In the genomic region with DNA sequence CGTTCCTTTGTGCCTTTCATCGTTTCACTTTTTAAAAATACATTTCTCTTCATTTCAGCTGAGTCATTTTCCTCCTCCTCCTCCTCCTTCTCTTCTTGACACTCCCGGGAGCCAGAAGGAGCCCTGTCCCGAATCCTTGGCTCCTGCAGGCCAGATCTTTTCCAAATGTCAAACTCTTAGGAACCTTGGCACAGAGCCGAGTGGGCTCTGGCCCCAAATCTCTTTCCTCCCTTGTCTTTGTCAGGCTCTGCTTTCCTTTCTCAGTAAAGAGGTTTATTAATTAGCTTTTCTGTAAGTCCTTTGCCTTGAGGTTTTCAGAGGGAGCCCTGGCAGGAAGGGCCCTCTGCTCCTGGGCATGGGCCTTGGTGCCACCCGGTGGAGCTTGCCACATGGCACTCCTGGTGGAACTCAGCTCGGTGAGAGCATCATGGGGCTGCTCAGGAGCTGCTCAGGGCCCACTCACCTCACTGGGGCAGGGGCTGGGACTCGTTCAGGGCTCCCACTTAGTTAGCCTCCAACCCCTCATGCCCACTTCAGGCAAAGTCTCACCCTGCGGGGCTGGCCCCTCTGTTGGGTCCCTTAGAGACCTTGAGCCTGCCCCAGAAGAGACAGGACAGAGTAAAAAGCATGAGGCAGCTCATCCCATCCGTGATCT, we compare ENCODE assay signal across 14 cellular contexts. TPM values are rescaled to one million over a fixed set of nuclear protein-coding genes. Genes with fewer than 3 reads are reported as not detected.
DNase-seq lines count a peak whose midpoint lies in the region; ATAC-seq, FAIRE-seq and TF ChIP-seq lines count a peak whose summit lies in the region.
"Had no signal": no experiment of that assay in that cellular context is flagged by ENCODE, and none has a peak within 500 bp of the region (broad histone marks: within the 10 kb centered on the region; RNA-seq: fewer than 3 reads in every experiment).

No MANE protein-coding gene starts in this region.

- TF ChIP-seq CTCF in C4-2B (conservative IDR thresholded peaks at IDR 0.05) (no peak), MCF 10A (IDR thresholded peaks at IDR 0.05; ENCODE audit: unreplicated experiment) (no peak), HepG2 (CRISPR knock-in tag; IDR thresholded peaks at IDR 0.05) (no peak), smooth muscle cell (IDR thresholded peaks at IDR 0.05; ENCODE audit: borderline replicate concordance, insufficient read depth, poor library complexity, severe bottlenecking) (no peak)

- H3K4me2 ChIP-seq in HepG2 (ENCODE audit: low read depth, low read length): no peak overlapping the region; the same call in 1 of the 2 replicates
- H3K4me2 ChIP-seq in smooth muscle cell: no peak overlapping the region

- WGBS in HepG2 (ENCODE audit: low lambda C conversion rate): 66% methylated on average over 10 of the region's 10 CpGs
- WGBS in smooth muscle cell (ENCODE audit: low lambda C conversion rate): 75% methylated on average over 10 of the region's 10 CpGs

- H3K27me3 ChIP-seq in HepG2 (ENCODE audit: control insufficient read depth in 1 of 2, insufficient read depth in 2 of 2, low read length in 2 of 2) (no peaks in the 10 kb centered on the region), smooth muscle cell (ENCODE audit: low read depth) (no peaks in the 10 kb centered on the region)

- ATAC-seq in HepG2 (peak; percentile 20; the same call in 2 of the 3 replicates), HG03520 (IDR thresholded peaks at IDR 0.05; ENCODE audit: unreplicated experiment) (no peak)
- ATAC-seq: CD8-positive, alpha-beta T cell had no signal

- no peak for TF ChIP-seq RAD21 in HepG2 (CRISPR knock-in tag; IDR thresholded peaks at IDR 0.05)

- POLR2A ChIA-PET in MCF 10A (lab: Yijun Ruan, JAX) (interaction anchor here (0.6 to 7.5 kb wide), 3 partner anchors 17 to 327 kb away, joined by 3 to 60 read pairs (median 6); partner anchors contain the start of genes ATP6V0E1 and STC2), HepG2 (lab: Yijun Ruan, JAX) (interaction anchor here (1.4 to 3.2 kb wide), 4 partner anchors 11 to 20 kb away, joined by 4 to 20 read pairs (median 6); partner anchors contain the start of gene STC2)

- no peak for TF ChIP-seq EP300 in HepG2 (IDR thresholded peaks at IDR 0.05; ENCODE audit: low read depth in 2 of 2, low read length in 2 of 2)
- TF ChIP-seq EP300 in HepG2 (CRISPR knock-in tag; IDR thresholded peaks at IDR 0.05; ENCODE audit: borderline replicate concordance): no peak

- in situ Hi-C loops in HepG2 (cut with HindIII; ENCODE audit: extremely low pct_ligation_motif_present, low pct_unique_long_range_greater_than_20kb): no loop called here

- DNase-seq in MCF 10A (ENCODE audit: unreplicated experiment): peak; percentile 52
- DNase-seq in HepG2 (ENCODE audit: low spot score): no peak
- no peak for DNase-seq in smooth muscle cell (lab: John Stamatoyannopoulos, UW; ENCODE audit: unreplicated experiment)
- no peak for DNase-seq in KG1 (lab: John Stamatoyannopoulos, UW)
- no peak for DNase-seq in cerebellum (ENCODE audit: low spot score)
- DNase-seq in DMS79 (lab: John Stamatoyannopoulos, UW): no peak
- DNase-seq: activated T-cell treated with anti-CD3 and anti-CD28 coated beads for 4 hours; CD8-positive, alpha-beta T cell; central memory CD4-positive, alpha-beta T cell; glutamatergic neuron; NCI-H2081 had no signal

- no peaks in the 10 kb centered on the region for H3K9me3 ChIP-seq in HepG2 (ENCODE audit: low read length)
- H3K9me3 ChIP-seq in smooth muscle cell (replicated peaks; ENCODE audit: low read depth): peaks cover 4% of the 10 kb centered on the region

- H3K9ac ChIP-seq in HepG2 (ENCODE audit: insufficient read depth, low read depth, low read length): no peak overlapping the region
- H3K9ac ChIP-seq in smooth muscle cell (ENCODE audit: low read depth): no peak overlapping the region

- H3K79me2 ChIP-seq in HepG2 (ENCODE audit: insufficient read depth, low read length) (no peaks in the 10 kb centered on the region), smooth muscle cell (ENCODE audit: low read depth) (no peaks in the 10 kb centered on the region)

- H4K20me1 ChIP-seq in HepG2 (ENCODE audit: insufficient read depth, low read length) (peaks cover 6% of the 10 kb centered on the region), smooth muscle cell (ENCODE audit: low read depth) (no peaks in the 10 kb centered on the region)

- peak overlapping the region; percentile 26 for H3K27ac ChIP-seq in C4-2B
- no peak overlapping the region for H3K27ac ChIP-seq in HepG2 (ENCODE audit: extremely low read length, insufficient read depth, low read length)
- no peak overlapping the region for H3K27ac ChIP-seq in smooth muscle cell (ENCODE audit: low read depth)

- H3K4me1 ChIP-seq in HepG2 (ENCODE audit: insufficient read depth, low read length) (peaks cover 27% of the 10 kb centered on the region), smooth muscle cell (ENCODE audit: low read depth) (peaks cover 8% of the 10 kb centered on the region)

- H3K9me3 Mint-ChIP-seq in MCF 10A (ENCODE audit: unreplicated experiment): peaks cover 13% of the 10 kb centered on the region

- H3K4me1 Mint-ChIP-seq in MCF 10A (ENCODE audit: insufficient read depth, unreplicated experiment): peaks cover 9% of the 10 kb centered on the region

- CTCF ChIA-PET in MCF 10A (lab: Yijun Ruan, JAX): interaction anchor here (0.6 to 2.0 kb wide), 7 partner anchors 15 to 669 kb away, joined by 3 to 12 read pairs (median 5); partner anchors contain the start of gene ATP6V0E1
- CTCF ChIA-PET in HepG2 (lab: Yijun Ruan, JAX; ENCODE audit: low intra/inter-chr PET ratio, low total read pairs): no interaction called here

- H3K4me3 Mint-ChIP-seq in MCF 10A (ENCODE audit: unreplicated experiment): peak overlapping the region; percentile 24
- H3K4me3 Mint-ChIP-seq: CD8-positive, alpha-beta T cell had no signal

- BruUV-seq in MCF 10A (replicated peaks; lab: Mats Ljungman, UMichigan): no TSS peak
- BruUV-seq in HepG2 (replicated peaks; lab: Mats Ljungman, UMichigan): no TSS peak

- H3K36me3 ChIP-seq in HepG2 (replicated peaks in 1 of 2; ENCODE audit: control insufficient read depth in 1 of 2, insufficient read depth in 2 of 2, low read length in 2 of 2) (peaks cover 0 to 7% of the 10 kb centered on the region in 2 experiments; a peak in 1 of 5 replicates), smooth muscle cell (ENCODE audit: low read depth) (no peaks in the 10 kb centered on the region)

- FAIRE-seq in HepG2 (lab: Jason Lieb, UNC): no peak
- FAIRE-seq: TTC549 had no signal

- no peaks in the 10 kb centered on the region for H3K27me3 Mint-ChIP-seq in MCF 10A (ENCODE audit: insufficient read depth, unreplicated experiment)

- no peak overlapping the region for H2AFZ ChIP-seq in HepG2 (ENCODE audit: low read length)
- H2AFZ ChIP-seq in smooth muscle cell (ENCODE audit: low read depth): peak overlapping the region; percentile 58

- H3K4me3 ChIP-seq in HepG2 (replicated peaks in 1 of 3; ENCODE audit: insufficient read depth in 1 of 3, low read depth in 2 of 3, low read length in 3 of 3): no peak overlapping the region; a peak in 1 of 6 replicates
- no peak overlapping the region for H3K4me3 ChIP-seq in smooth muscle cell

- peak overlapping the region; percentile 70 for H3K27ac Mint-ChIP-seq in MCF 10A (ENCODE audit: low read depth, unreplicated experiment)
- H3K27ac Mint-ChIP-seq: CD8-positive, alpha-beta T cell had no signal

- intact Hi-C loops in MCF 10A (cut with micrococcal nuclease): loop anchor here (5.0 kb wide), 1 partner anchor 261 kb away; no protein-coding TSS in a partner anchor
- intact Hi-C loops in HepG2 (cut with micrococcal nuclease; ENCODE audit: unreplicated experiment): no loop called here

- H3K36me3 Mint-ChIP-seq in MCF 10A (ENCODE audit: insufficient read depth, unreplicated experiment): peaks cover 11% of the 10 kb centered on the region
- H3K36me3 Mint-ChIP-seq: CD8-positive, alpha-beta T cell had no signal

- H3F3A ChIP-seq in smooth muscle cell (ENCODE audit: low read depth): peaks cover 10% of the 10 kb centered on the region

- TF ChIP-seq POLR2A in HepG2 (IDR thresholded peaks at IDR 0.05; ENCODE audit: insufficient read depth in 1 of 2, low read depth in 2 of 2, low read length in 2 of 2): no peak

TF ChIP-seq in HepG2, 621 proteins besides CTCF, POLR2A, EP300 and RAD21 (continues in another document):
- TF ChIP-seq SOX6 (IDR thresholded peaks at IDR 0.05) (no peak), SOX6 (CRISPR knock-in tag; IDR thresholded peaks at IDR 0.05) (no peak), TBP (CRISPR knock-in tag; IDR thresholded peaks at IDR 0.05) (no peak)

RNA-seq across cellular contexts. Expression of gene STC2, which starts 17.2 kb away (rescaled TPM):
- 316 and 414 TPM in 2 replicates for total RNA-seq in MCF 10A (2022)
- 10.7 and 27.1 TPM in 2 replicates for total RNA-seq in HepG2 (2016; rRNA removed; fragmentation: Illumina TruSeq; extraction: Trizol)
- total RNA-seq in HepG2 (2016; cell fraction: cytosol; rRNA removed; fragmentation: Illumina TruSeq; extraction: Trizol; ENCODE audit: low read depth): 2.6 and 3.3 TPM in 2 replicates
- 7.9 and 28.0 TPM in 2 replicates for total RNA-seq in HepG2 (2016; cell fraction: insoluble cytoplasmic fraction; rRNA removed; fragmentation: Illumina TruSeq; extraction: Trizol)
- total RNA-seq in HepG2 (2016; cell fraction: membrane; rRNA removed; fragmentation: Illumina TruSeq; extraction: Trizol): 6.2 and 6.4 TPM in 2 replicates
- 33.8 and 37.3 TPM in 2 replicates for total RNA-seq in HepG2 (2016; cell fraction: nucleus; rRNA removed; fragmentation: Illumina TruSeq; extraction: Trizol)
- polyA plus RNA-seq in HepG2 (2011; rRNA removed): 69.2 and 94.0 TPM in 2 replicates
- polyA plus RNA-seq in HepG2 (2011; cell fraction: cytosol; rRNA removed): 102 and 149 TPM in 2 replicates
- 198 and 199 TPM in 2 replicates for polyA plus RNA-seq in HepG2 (2011; cell fraction: nucleus; rRNA removed)
- polyA plus RNA-seq in HepG2 (2012): 94.1 and 190 TPM in 2 replicates
- 2.2 TPM in 2 replicates for polyA plus RNA-seq in HepG2 (2016; cell fraction: cytosol; fragmentation: Illumina TruSeq; extraction: Trizol; ENCODE audit: low read depth)
- 8.5 and 9.7 TPM in 2 replicates for polyA plus RNA-seq in HepG2 (2016; cell fraction: insoluble cytoplasmic fraction; fragmentation: Illumina TruSeq; extraction: Trizol; ENCODE audit: low read depth)
- 3.9 and 4.3 TPM in 2 replicates for polyA plus RNA-seq in HepG2 (2016; cell fraction: membrane; fragmentation: Illumina TruSeq; extraction: Trizol; ENCODE audit: low read depth)
- polyA plus RNA-seq in HepG2 (2016; cell fraction: nucleus; fragmentation: Illumina TruSeq; extraction: Trizol; ENCODE audit: insufficient read depth, low read depth): 51.5 and 52.5 TPM in 2 replicates
- 19.1 and 61.4 TPM in 2 replicates for polyA minus RNA-seq in HepG2 (2011; rRNA and poly(A)+ RNA removed; ENCODE audit: low replicate concordance)
- polyA minus RNA-seq in HepG2 (2011; cell fraction: cytosol; rRNA and poly(A)+ RNA removed): 90.7 and 104 TPM in 2 replicates
- polyA minus RNA-seq in HepG2 (2011; cell fraction: nucleus; rRNA and poly(A)+ RNA removed): 135 and 186 TPM in 2 replicates
- total RNA-seq in smooth muscle cell: 75.4 and 83.4 TPM in 2 replicates
- polyA plus RNA-seq in smooth muscle cell: 54.3 and 90.2 TPM in 2 replicates
- total RNA-seq in cerebellum: 0.64 TPM
- total RNA-seq: CD8-positive, alpha-beta T cell had no signal
